10 cellular contexts compared by ENCODE assay signal in the genomic region with DNA sequence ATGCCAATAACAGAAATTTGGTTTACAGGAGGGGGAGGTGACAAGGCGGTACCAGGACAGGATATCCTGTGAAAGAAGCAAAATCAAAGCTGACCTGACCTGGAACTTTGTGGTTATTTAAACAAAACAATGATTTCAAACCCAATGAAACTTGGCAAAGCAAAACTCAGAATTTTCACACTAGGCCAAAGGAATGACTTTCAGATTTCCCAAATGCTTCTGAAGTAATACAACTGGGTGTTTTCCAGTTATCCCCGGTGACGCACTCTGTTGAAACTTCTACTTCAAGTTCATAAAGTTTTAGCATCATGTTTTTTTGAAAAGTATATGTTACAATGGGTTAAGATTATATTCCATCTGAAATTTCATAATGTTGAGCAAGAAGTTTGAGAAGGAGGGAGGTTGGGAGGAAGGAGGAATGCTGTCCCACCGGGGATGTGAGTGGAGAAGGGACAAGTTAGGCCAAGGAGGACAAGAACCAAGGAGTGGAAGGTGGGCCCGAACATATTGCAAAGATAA.
DNase-seq lines count a peak whose midpoint lies in the region; ATAC-seq and TF ChIP-seq lines count a peak whose summit lies in the region.
"Had no signal": no experiment of that assay in that cellular context is flagged by ENCODE, and none has a peak within 500 bp of the region (broad histone marks: within the 10 kb centered on the region; RNA-seq: fewer than 3 reads in every experiment).

No MANE protein-coding gene starts in this region.

- CTCF ChIA-PET in activated CD4-positive, alpha-beta memory T cell treated with anti-CD3 and anti-CD28 coated beads, Interleukin-2, amount 10 ng/mL, durations not matched to agents 7 days and 5 days (lab: Charles Lee), result no interaction called here

- TF ChIP-seq EP300 in ovary (IDR thresholded peaks at IDR 0.05), result peak; percentile 78

- 14 to 25% (median 20%) methylated on average over 5 of the region's 5 CpGs for WGBS in ovary, 3 donors

- peaks cover 67% of the 10 kb centered on the region for H3K36me3 Mint-ChIP-seq in activated CD4-positive, alpha-beta memory T cell treated with anti-CD3 and anti-CD28 coated beads, Interleukin-2, amount 10 ng/mL, durations not matched to agents 7 days and 5 days (ENCODE audit: low read depth)

- no peak for TF ChIP-seq POLR2A in ovary (IDR thresholded peaks at IDR 0.05)

- H3K27ac ChIP-seq in ovary, result peak overlapping the region in 1 of 2 donors; percentile 83

- peaks cover 2% of the 10 kb centered on the region for H3K4me1 ChIP-seq in ovary (ENCODE audit: insufficient read depth)

- H3K36me3 ChIP-seq in ovary, result no peaks in the 10 kb centered on the region

- intact Hi-C loops in ovary (cut with DNase I), result no loop called here

- ATAC-seq in HG03460 (IDR thresholded peaks at IDR 0.05; ENCODE audit: unreplicated experiment) (no peak), GM21723 (IDR thresholded peaks at IDR 0.05; ENCODE audit: unreplicated experiment) (no peak), HG02678 (IDR thresholded peaks at IDR 0.05; ENCODE audit: unreplicated experiment) (no peak)

- H3K4me3 Mint-ChIP-seq in activated CD4-positive, alpha-beta memory T cell treated with anti-CD3 and anti-CD28 coated beads, Interleukin-2, amount 10 ng/mL, durations not matched to agents 7 days and 5 days, result no peak overlapping the region

- H3K9me3 Mint-ChIP-seq in activated CD4-positive, alpha-beta memory T cell treated with anti-CD3 and anti-CD28 coated beads, Interleukin-2, amount 10 ng/mL, durations not matched to agents 7 days and 5 days, result no peaks in the 10 kb centered on the region

- H3K9me3 ChIP-seq in ovary, result no peaks in the 10 kb centered on the region

- H3K4me1 Mint-ChIP-seq in activated CD4-positive, alpha-beta memory T cell treated with anti-CD3 and anti-CD28 coated beads, Interleukin-2, amount 10 ng/mL, durations not matched to agents 7 days and 5 days, result peaks cover 23% of the 10 kb centered on the region

- TF ChIP-seq CTCF in AG09319 (IDR thresholded peaks at IDR 0.05; ENCODE audit: low read depth, low read length) (no peak), fibroblast of mammary gland (conservative IDR thresholded peaks at IDR 0.05; ENCODE audit: control insufficient read depth, insufficient read depth, low read depth, low read length) (no peak), ovary (IDR thresholded peaks at IDR 0.05) (no peak)

- peak; percentile 81 for DNase-seq in AG09319 (ENCODE audit: extremely low read depth, low read depth)
- no peak for DNase-seq in activated CD4-positive, alpha-beta memory T cell treated with anti-CD3 and anti-CD28 coated beads, Interleukin-2, amount 10 ng/mL, durations not matched to agents 7 days and 5 days
- peak; percentile 98 for DNase-seq in fibroblast of mammary gland (ENCODE audit: low read depth)
- DNase-seq in ovary, result peak in 3 of 5 donors; percentile 48 to 82 (median 50)
- DNase-seq in NCI-H2171 treated with DMSO at 0.1 percent for 48 hours (lab: John Stamatoyannopoulos, UW), result no peak
- DNase-seq: DND-41, RPMI8226 had no signal

- POLR2A ChIA-PET in activated CD4-positive, alpha-beta memory T cell treated with anti-CD3 and anti-CD28 coated beads, Interleukin-2, amount 10 ng/mL, durations not matched to agents 7 days and 5 days (lab: Charles Lee), result no interaction called here

- no peak overlapping the region for H3K4me3 ChIP-seq in fibroblast of mammary gland (ENCODE audit: control insufficient read depth, low read depth, low read length)
- no peak overlapping the region for H3K4me3 ChIP-seq in ovary

- H3K27ac Mint-ChIP-seq in activated CD4-positive, alpha-beta memory T cell treated with anti-CD3 and anti-CD28 coated beads, Interleukin-2, amount 10 ng/mL, durations not matched to agents 7 days and 5 days, result peak overlapping the region; percentile 29

- H3K27me3 Mint-ChIP-seq in activated CD4-positive, alpha-beta memory T cell treated with anti-CD3 and anti-CD28 coated beads, Interleukin-2, amount 10 ng/mL, durations not matched to agents 7 days and 5 days, result no peaks in the 10 kb centered on the region

- no peaks in the 10 kb centered on the region for H3K27me3 ChIP-seq in ovary

Comparison
In these comparisons a context has a peak if more than half of its experiments do, and no peak if none do; other contexts are left out.
1. DNase-seq: peak in AG09319 (single experiment), fibroblast of mammary gland (single experiment) and ovary (3 of 5); none in activated CD4-positive, alpha-beta memory T cell treated with anti-CD3 and anti-CD28 coated beads, Interleukin-2, amount 10 ng/mL, durations not matched to agents 7 days and 5 days (single experiment) and NCI-H2171 treated with DMSO at 0.1 percent for 48 hours (single experiment).